ENCODE assay signal across 1 cellular context in genomic region chr5:17402291-17403121, GRCh38.
TF ChIP-seq lines count a peak whose summit lies in the region.

No MANE protein-coding gene starts in this region.

TF ChIP-seq in WTC11, 78 proteins besides CTCF, POLR2A, EP300 and RAD21 (continued from another document):
- no peak for TF ChIP-seq ZNF423 (CRISPR knock-in tag; IDR thresholded peaks at IDR 0.05)
- no peak for TF ChIP-seq KAT7 (CRISPR knock-in tag; IDR thresholded peaks at IDR 0.05; ENCODE audit: borderline replicate concordance)
- TF ChIP-seq E2F1 (CRISPR knock-in tag; IDR thresholded peaks at IDR 0.05), result no peak
- TF ChIP-seq GABPB1 (CRISPR knock-in tag; IDR thresholded peaks at IDR 0.05), result no peak
- TF ChIP-seq GTF2I (CRISPR knock-in tag; conservative IDR thresholded peaks at IDR 0.05), result no peak
- no peak for TF ChIP-seq MAX (CRISPR knock-in tag; IDR thresholded peaks at IDR 0.05)
- no peak for TF ChIP-seq E2F4 (CRISPR knock-in tag; IDR thresholded peaks at IDR 0.05; ENCODE audit: borderline replicate concordance, low read depth)
- TF ChIP-seq ESRRA (CRISPR knock-in tag; IDR thresholded peaks at IDR 0.05; ENCODE audit: borderline replicate concordance), result no peak
